In the genomic region with DNA sequence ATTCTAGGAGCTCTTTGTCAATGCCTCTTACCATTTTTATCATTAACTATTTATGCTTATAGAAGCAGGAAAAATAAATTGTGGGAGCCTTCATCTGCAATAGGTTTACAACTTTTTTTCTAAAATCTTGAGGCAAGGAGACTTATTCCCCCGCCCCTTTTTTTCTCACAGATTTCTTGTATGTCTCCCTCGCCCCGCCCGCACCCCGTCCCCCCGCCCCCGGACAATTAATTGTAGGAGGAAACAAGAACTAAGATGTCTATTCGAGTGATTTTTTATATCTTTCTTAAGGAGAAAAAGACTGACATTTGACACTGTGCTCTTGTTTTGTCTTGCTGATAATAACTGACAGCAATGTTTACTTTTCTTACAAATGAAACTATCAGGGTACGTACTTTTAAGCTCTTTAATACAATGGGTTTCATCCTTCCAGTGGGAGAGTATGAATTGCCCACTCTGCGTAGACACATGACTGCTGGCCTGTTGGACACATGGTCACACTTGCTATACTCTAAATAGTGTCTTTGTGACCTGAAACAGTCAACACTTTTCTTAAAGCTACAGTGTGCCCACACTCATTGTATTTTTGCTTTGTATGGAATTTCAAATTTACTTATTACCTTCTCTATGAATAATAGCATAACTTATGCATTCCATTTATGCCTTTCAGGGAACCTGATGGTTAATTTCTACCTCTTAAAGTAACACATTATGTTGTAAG, we compare ENCODE assay signal across 8 cellular contexts. TPM values are rescaled to one million over a fixed set of nuclear protein-coding genes. Genes with fewer than 3 reads are reported as not detected.
DNase-seq lines count a peak whose midpoint lies in the region; ATAC-seq and TF ChIP-seq lines count a peak whose summit lies in the region.

No MANE protein-coding gene starts in this region.

- TF ChIP-seq CTCF in left ventricle myocardium inferior (IDR thresholded peaks at IDR 0.05; ENCODE audit: borderline replicate concordance), result no peak
- no peak for TF ChIP-seq CTCF in vagina (IDR thresholded peaks at IDR 0.05)

- H3K27me3 ChIP-seq in left ventricle myocardium inferior (ENCODE audit: low read depth) (no peaks in the 10 kb centered on the region), right cardiac atrium (ENCODE audit: control insufficient read depth, insufficient read depth) (no peaks in the 10 kb centered on the region), vagina (no peaks in the 10 kb centered on the region)

- DNase-seq in left ventricle myocardium inferior (no peak), right cardiac atrium (no peak), medulla oblongata (ENCODE audit: extremely low spot score) (peak; percentile 66), vagina (ENCODE audit: extremely low spot score in 2 of 2) (no peak), RKO (ENCODE audit: low spot score) (no peak), LoVo (ENCODE audit: low spot score) (no peak)
- no peak for DNase-seq in activated naive CD8-positive, alpha-beta T cell treated with anti-CD3 and anti-CD28 coated beads, Interleukin-2, amount 50 U/mL, for 24 hours

- H3K27ac Mint-ChIP-seq in activated naive CD8-positive, alpha-beta T cell treated with anti-CD3 and anti-CD28 coated beads, Interleukin-2, amount 50 U/mL, for 24 hours, result peak overlapping the region; percentile 98

- intact Hi-C loops in left ventricle myocardium inferior (cut with micrococcal nuclease), result no loop called here
- intact Hi-C loops in right cardiac atrium (cut with DNase I), result loop anchor here in 2 of 4 donors (5.0 to 10.0 kb wide), 3 partner anchors 161 to 356 kb away; partner anchors contain the start of genes SWT1 (in 1 of the 2) and TRMT1L (in 1 of the 2)
- intact Hi-C loops in vagina (cut with DNase I), result no loop called here

- H3K27ac ChIP-seq in left ventricle myocardium inferior (replicated peaks), result peak overlapping the region; percentile 96
- no peak overlapping the region for H3K27ac ChIP-seq in right cardiac atrium (ENCODE audit: low read length)
- peak overlapping the region; percentile 97 for H3K27ac ChIP-seq in vagina

- H3K4me1 ChIP-seq in left ventricle myocardium inferior (peaks cover 46% of the 10 kb centered on the region), right cardiac atrium (ENCODE audit: control insufficient read depth, insufficient read depth, low read length) (no peaks in the 10 kb centered on the region), vagina (peaks cover 39% of the 10 kb centered on the region)

- H3K36me3 Mint-ChIP-seq in activated naive CD8-positive, alpha-beta T cell treated with anti-CD3 and anti-CD28 coated beads, Interleukin-2, amount 50 U/mL, for 24 hours (ENCODE audit: low read depth), result peaks cover 28% of the 10 kb centered on the region

- H3K9me3 Mint-ChIP-seq in activated naive CD8-positive, alpha-beta T cell treated with anti-CD3 and anti-CD28 coated beads, Interleukin-2, amount 50 U/mL, for 24 hours, result peaks cover 6% of the 10 kb centered on the region

- ATAC-seq in right cardiac atrium, result no peak
- ATAC-seq in activated naive CD8-positive, alpha-beta T cell treated with anti-CD3 and anti-CD28 coated beads, Interleukin-2, amount 50 U/mL, for 24 hours, result no peak
- no peak for ATAC-seq in GM21390 (IDR thresholded peaks at IDR 0.05; ENCODE audit: unreplicated experiment)

- H3K4me3 Mint-ChIP-seq in activated naive CD8-positive, alpha-beta T cell treated with anti-CD3 and anti-CD28 coated beads, Interleukin-2, amount 50 U/mL, for 24 hours, result peak overlapping the region; percentile 99

- 54% methylated on average over 10 of the region's 10 CpGs for WGBS in right cardiac atrium

- no peak for TF ChIP-seq POLR2A in vagina (IDR thresholded peaks at IDR 0.05)

- no peaks in the 10 kb centered on the region for H3K27me3 Mint-ChIP-seq in activated naive CD8-positive, alpha-beta T cell treated with anti-CD3 and anti-CD28 coated beads, Interleukin-2, amount 50 U/mL, for 24 hours

- peak overlapping the region; percentile 85 for H3K4me3 ChIP-seq in left ventricle myocardium inferior
- no peak overlapping the region for H3K4me3 ChIP-seq in right cardiac atrium (ENCODE audit: low read length)
- H3K4me3 ChIP-seq in vagina, result no peak overlapping the region

- peaks cover 8% of the 10 kb centered on the region for H3K9me3 ChIP-seq in left ventricle myocardium inferior (replicated peaks)
- H3K9me3 ChIP-seq in right cardiac atrium (ENCODE audit: control insufficient read depth, low read length), result no peaks in the 10 kb centered on the region
- no peaks in the 10 kb centered on the region for H3K9me3 ChIP-seq in vagina

- H3K36me3 ChIP-seq in left ventricle myocardium inferior (no peaks in the 10 kb centered on the region), vagina (no peaks in the 10 kb centered on the region)

- H3K4me1 Mint-ChIP-seq in activated naive CD8-positive, alpha-beta T cell treated with anti-CD3 and anti-CD28 coated beads, Interleukin-2, amount 50 U/mL, for 24 hours, result peaks cover 36% of the 10 kb centered on the region

RNA-seq across cellular contexts. Expression of gene IVNS1ABP, which starts 1.5 kb away (rescaled TPM):
- total RNA-seq in left ventricle myocardium inferior, result 70.3 TPM
- 10 to 100 TPM; 36.7 to 37.4 (median 37.1) TPM for total RNA-seq in right cardiac atrium
- polyA plus RNA-seq in right cardiac atrium, result 18.8 TPM
- 125 TPM for total RNA-seq in vagina
